ENCODE assay signal across 14 cellular contexts in the genomic region with DNA sequence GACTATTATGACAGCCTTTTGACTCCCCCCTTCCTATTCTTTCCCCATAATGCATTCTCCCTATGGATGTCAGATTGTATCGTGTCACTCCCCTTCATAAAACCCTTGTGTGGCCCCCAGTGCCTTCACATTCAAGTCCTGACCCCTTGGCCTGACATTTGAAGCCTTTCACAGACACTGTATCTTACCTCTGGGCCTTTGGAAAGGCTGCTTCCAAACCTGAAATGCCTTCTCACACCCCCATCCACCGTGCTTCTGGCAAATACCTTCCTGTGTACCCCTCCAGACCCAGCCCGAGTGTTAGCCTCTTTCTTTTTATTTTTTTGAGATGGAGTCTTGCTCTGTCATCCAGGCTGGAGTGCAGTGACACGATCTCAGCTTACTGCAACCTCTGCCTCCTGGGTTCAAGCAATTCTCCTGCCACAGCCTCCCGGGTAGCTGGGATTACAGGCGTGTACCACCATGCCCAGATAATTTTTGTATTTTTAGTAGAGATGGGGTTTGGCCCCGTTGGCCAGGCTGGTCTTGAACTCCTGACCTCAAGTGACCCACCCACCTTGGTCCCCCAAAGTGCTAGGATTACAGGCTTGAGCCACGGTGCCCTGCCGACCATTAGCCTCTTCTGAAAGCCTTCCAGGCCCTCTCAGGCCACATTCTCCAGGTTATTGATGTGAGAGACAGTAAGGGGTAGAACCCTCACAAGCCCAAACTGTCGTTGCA. TPM values are rescaled to one million over a fixed set of nuclear protein-coding genes. Genes with fewer than 3 reads are reported as not detected.
A peak's percentile ranks its signal among the peaks of the same experiment; 100 is the strongest.
DNase-seq lines count a peak whose midpoint lies in the region; ATAC-seq and TF ChIP-seq lines count a peak whose summit lies in the region.
"Had no signal": no experiment of that assay in that cellular context is flagged by ENCODE, and none has a peak within 500 bp of the region (broad histone marks: within the 10 kb centered on the region; RNA-seq: fewer than 3 reads in every experiment).

No MANE protein-coding gene starts in this region.

- H3K27me3 ChIP-seq in CD4-positive, alpha-beta T cell (ENCODE audit: control insufficient read depth, insufficient read depth, low read length) = no peaks in the 10 kb centered on the region
- H3K27me3 ChIP-seq: stomach had no signal

- H3K36me3 Mint-ChIP-seq in CD4-positive, alpha-beta T cell (ENCODE audit: low read depth) = peaks cover 38% of the 10 kb centered on the region
- H3K36me3 Mint-ChIP-seq in HFFc6 (ENCODE audit: low read depth) (peaks cover 5% of the 10 kb centered on the region; the same call in 1 of the 2 replicates), brain (peaks cover 16% of the 10 kb centered on the region), nephron progenitor cell (ENCODE audit: low read depth) (peaks cover 15% of the 10 kb centered on the region)

- no peak for TF ChIP-seq CTCF in CD4-positive, alpha-beta T cell (IDR thresholded peaks at IDR 0.05)
- TF ChIP-seq CTCF in HFFc6 (IDR thresholded peaks at IDR 0.05) (no peak), brain (conservative IDR thresholded peaks at IDR 0.05) (no peak), nephron progenitor cell (IDR thresholded peaks at IDR 0.05) (no peak)

- H3K4me1 Mint-ChIP-seq in CD4-positive, alpha-beta T cell (ENCODE audit: low read depth) = peaks cover 36% of the 10 kb centered on the region
- H3K4me1 Mint-ChIP-seq in HFFc6 (ENCODE audit: low read depth) (peaks cover 26% of the 10 kb centered on the region), brain (peaks cover 36% of the 10 kb centered on the region), nephron progenitor cell (peaks cover 33% of the 10 kb centered on the region)

- no peak overlapping the region for H3K27ac ChIP-seq in CD4-positive, alpha-beta T cell (ENCODE audit: low read depth, low read length)

- no peaks in the 10 kb centered on the region for H3K27me3 Mint-ChIP-seq in CD4-positive, alpha-beta T cell
- H3K27me3 Mint-ChIP-seq in HFFc6 (ENCODE audit: insufficient read depth) (no peaks in the 10 kb centered on the region; the same call in none of the 2 replicates), brain (peaks cover 13% of the 10 kb centered on the region), nephron progenitor cell (ENCODE audit: low read depth, poor library complexity) (no peaks in the 10 kb centered on the region)

- ATAC-seq in CD4-positive, alpha-beta T cell (ENCODE audit: poor library complexity) = no peak
- ATAC-seq in GM18873 (IDR thresholded peaks at IDR 0.05; ENCODE audit: low FRiP score, unreplicated experiment) = no peak
- ATAC-seq: Right ventricle myocardium inferior had no signal

- no peak for DNase-seq in CD4-positive, alpha-beta T cell
- DNase-seq in HFFc6 = no peak
- no peak for DNase-seq in nephron progenitor cell
- DNase-seq in NOMO-1 treated with dmso at 0.1 percent for 144 hours (lab: John Stamatoyannopoulos, UW; ENCODE audit: unreplicated experiment) = no peak
- no peak for DNase-seq in HPDE6-E6E7 (ENCODE audit: extremely low spot score)
- DNase-seq: C1 segment of cervical spinal cord; effector CD4-positive, alpha-beta T cell; NCI-H187; stomach had no signal

- intact Hi-C loops in CD4-positive, alpha-beta T cell (cut with DNase I, micrococcal nuclease) = no loop called here

- no peaks in the 10 kb centered on the region for H3K9me3 ChIP-seq in CD4-positive, alpha-beta T cell (ENCODE audit: control insufficient read depth, low read length)
- H3K9me3 ChIP-seq: stomach had no signal

- H3K4me3 Mint-ChIP-seq in CD4-positive, alpha-beta T cell = no peak overlapping the region
- H3K4me3 Mint-ChIP-seq in HFFc6 = peak overlapping the region; percentile 19; the same call in 1 of the 2 replicates
- peak overlapping the region; percentile 67 to 99 (median 95) for H3K4me3 Mint-ChIP-seq in brain
- H3K4me3 Mint-ChIP-seq in nephron progenitor cell = peak overlapping the region; percentile 67

- peak overlapping the region; percentile 98 for H3K27ac Mint-ChIP-seq in CD4-positive, alpha-beta T cell
- peak overlapping the region; percentile 83; the same call in 1 of the 2 replicates for H3K27ac Mint-ChIP-seq in HFFc6
- peak overlapping the region; percentile 85 to 99 (median 98) for H3K27ac Mint-ChIP-seq in brain
- no peak overlapping the region for H3K27ac Mint-ChIP-seq in nephron progenitor cell

- no peaks in the 10 kb centered on the region for H3K9me3 Mint-ChIP-seq in CD4-positive, alpha-beta T cell
- no peaks in the 10 kb centered on the region for H3K9me3 Mint-ChIP-seq in HFFc6
- H3K9me3 Mint-ChIP-seq in brain = no peaks in the 10 kb centered on the region
- no peaks in the 10 kb centered on the region for H3K9me3 Mint-ChIP-seq in nephron progenitor cell

- POLR2A ChIA-PET in CD4-positive, alpha-beta T cell (lab: Charles Lee) = interaction anchor here (0.7 to 4.4 kb wide), 16 partner anchors 10 to 412 kb away, joined by 3 to 69 read pairs (median 8); a partner anchor contains a TSS

- CTCF ChIA-PET in CD4-positive, alpha-beta T cell (lab: Charles Lee) = interaction anchor here (0.6 to 6.2 kb wide), 14 partner anchors 14 to 456 kb away, joined by 3 to 27 read pairs (median 4); a partner anchor contains a TSS

RNA-seq across cellular contexts. Expression of a gene that starts 2.1 kb away (rescaled TPM):
- total RNA-seq in CD4-positive, alpha-beta T cell = 10 to 100 TPM in 1 of 2 experiments, 1 to 10 TPM in 1; 8.5 to 10.8 TPM
- total RNA-seq in HFFc6 (2021; fragmentation: NEBNext Ultra II Directional; extraction: Animal tissue kit (Norgen Biotek cat#: 25700)) = 10 to 100 TPM in 2 of 6 experiments, 1 to 10 TPM in 4; 7.6 to 11.8 (median 9.3) TPM
- 19.2 TPM for polyA plus RNA-seq in brain (ENCODE audit: insufficient read depth, low read depth, low replicate concordance)

RNA-seq across cellular contexts. Expression of a gene that starts 10.6 kb away (rescaled TPM):
- under 1 TPM; 0.36 to 0.42 TPM for total RNA-seq in CD4-positive, alpha-beta T cell
- 100 to 1,000 TPM; 163 to 209 (median 191) TPM for total RNA-seq in HFFc6 (2021; fragmentation: NEBNext Ultra II Directional; extraction: Animal tissue kit (Norgen Biotek cat#: 25700))
- 15.8 TPM for polyA plus RNA-seq in brain (ENCODE audit: insufficient read depth, low read depth, low replicate concordance)

RNA-seq across cellular contexts. Expression of a gene that starts 18.8 kb away (rescaled TPM):
- total RNA-seq in CD4-positive, alpha-beta T cell = under 1 TPM in 1 of 2 experiments, not detected in 1; 0.16 TPM
- under 1 TPM; 0.14 to 0.47 (median 0.23) TPM for total RNA-seq in HFFc6 (2021; fragmentation: NEBNext Ultra II Directional; extraction: Animal tissue kit (Norgen Biotek cat#: 25700))
- 1.4 TPM for polyA plus RNA-seq in brain (ENCODE audit: insufficient read depth, low read depth, low replicate concordance)

RNA-seq across cellular contexts. Expression of a gene that starts 21.6 kb away (rescaled TPM):
- 1 to 10 TPM; 4.1 to 5.3 TPM for total RNA-seq in CD4-positive, alpha-beta T cell
- total RNA-seq in HFFc6 (2021; fragmentation: NEBNext Ultra II Directional; extraction: Animal tissue kit (Norgen Biotek cat#: 25700)) = under 1 TPM in 2 of 6 experiments, not detected in 4; 0.19 to 0.21 TPM
- polyA plus RNA-seq in brain (ENCODE audit: insufficient read depth, low read depth, low replicate concordance) = 3.7 TPM
- total RNA-seq: Right ventricle myocardium inferior, stomach had no signal

RNA-seq across cellular contexts. Expression of a gene that starts 33.2 kb away (rescaled TPM):
- not detected for total RNA-seq in CD4-positive, alpha-beta T cell
- not detected for total RNA-seq in HFFc6 (2021; fragmentation: NEBNext Ultra II Directional; extraction: Animal tissue kit (Norgen Biotek cat#: 25700))
- 1.8 TPM for polyA plus RNA-seq in brain (ENCODE audit: insufficient read depth, low read depth, low replicate concordance)
- total RNA-seq: frontal cortex, kidney epithelial cell, stomach had no signal

Comparison
In these comparisons a context has a peak if more than half of its experiments do, and no peak if none do; other contexts are left out.
1. RNA of a gene that starts 10.6 kb away (total RNA-seq): 163 to 209 TPM in HFFc6; 0.36 to 0.42 TPM in CD4-positive, alpha-beta T cell; every median in the first group is over 100 times any median in the second.